Comparison of ENCODE assay signal across 1 cellular context in genomic region chr11:65498727-65498976, GRCh38.
TF ChIP-seq lines count a peak whose summit lies in the region.

No MANE protein-coding gene starts in this region.

TF ChIP-seq in IMR-90, 13 proteins besides CTCF, POLR2A, EP300 and RAD21 (continued from another document):
- TF ChIP-seq MAFK (IDR thresholded peaks at IDR 0.05; ENCODE audit: low read depth, low read length) (no peak), USF2 (IDR thresholded peaks at IDR 0.05; ENCODE audit: low read depth, low read length) (no peak), RCOR1 (IDR thresholded peaks at IDR 0.05; ENCODE audit: insufficient replicate concordance, low read length) (no peak), CHD1 (IDR thresholded peaks at IDR 0.05; ENCODE audit: low read depth, low read length) (no peak)
